ENCODE assay signal across 11 cellular contexts in genomic region chr14:69263364-69263763, GRCh38. TPM values are rescaled to one million over a fixed set of nuclear protein-coding genes. Genes with fewer than 3 reads are reported as not detected.
DNase-seq lines count a peak whose midpoint lies in the region; ATAC-seq and TF ChIP-seq lines count a peak whose summit lies in the region.
"Had no signal": no experiment of that assay in that cellular context is flagged by ENCODE, and none has a peak within 500 bp of the region (broad histone marks: within the 10 kb centered on the region; RNA-seq: fewer than 3 reads in every experiment).

No MANE protein-coding gene starts in this region.

- H3K4me1 Mint-ChIP-seq in stimulated activated naive CD8-positive, alpha-beta T cell treated with anti-CD3 and anti-CD28 coated beads, Interleukin-15, amount 100 ng/mL, for 72 hours = peaks cover 8% of the 10 kb centered on the region

- H3K36me3 ChIP-seq in SJCRH30 = no peaks in the 10 kb centered on the region
- H3K36me3 ChIP-seq in skeletal muscle satellite cell (ENCODE audit: insufficient read depth, low read length) = no peaks in the 10 kb centered on the region
- H3K36me3 ChIP-seq: ovary, stomach had no signal

- no peaks in the 10 kb centered on the region for H3K4me1 ChIP-seq in SJCRH30
- peaks cover 2% of the 10 kb centered on the region for H3K4me1 ChIP-seq in foreskin keratinocyte
- peaks cover 52% of the 10 kb centered on the region for H3K4me1 ChIP-seq in skeletal muscle satellite cell (ENCODE audit: control insufficient read depth, insufficient read depth, low read length)

- H3K4me2 ChIP-seq in skeletal muscle satellite cell (ENCODE audit: low read length) = peak overlapping the region; percentile 78

- H3K27me3 ChIP-seq in SJCRH30 = no peaks in the 10 kb centered on the region
- H3K27me3 ChIP-seq in foreskin keratinocyte = peaks cover 75% of the 10 kb centered on the region
- peaks cover 14% of the 10 kb centered on the region for H3K27me3 ChIP-seq in skeletal muscle satellite cell (ENCODE audit: control insufficient read depth, insufficient read depth, low read length)
- H3K27me3 ChIP-seq: ovary had no signal

- H3K9me3 ChIP-seq in SJCRH30 (replicated peaks) (no peaks in the 10 kb centered on the region), skeletal muscle satellite cell (replicated peaks; ENCODE audit: low read length) (no peaks in the 10 kb centered on the region)
- H3K9me3 ChIP-seq: ovary, stomach had no signal

- H3K27me3 Mint-ChIP-seq in stimulated activated naive CD8-positive, alpha-beta T cell treated with anti-CD3 and anti-CD28 coated beads, Interleukin-15, amount 100 ng/mL, for 72 hours = peaks cover 58% of the 10 kb centered on the region

- DNase-seq in H4 (ENCODE audit: low spot score) (peak; percentile 34), SJCRH30 (peak; percentile 24 to 34), foreskin keratinocyte (peak; percentile 67 to 78)
- no peak for DNase-seq in stimulated activated naive CD8-positive, alpha-beta T cell treated with anti-CD3 and anti-CD28 coated beads, Interleukin-15, amount 100 ng/mL, for 72 hours
- DNase-seq: stomach had no signal

- H3K27ac Mint-ChIP-seq in stimulated activated naive CD8-positive, alpha-beta T cell treated with anti-CD3 and anti-CD28 coated beads, Interleukin-15, amount 100 ng/mL, for 72 hours = no peak overlapping the region

- H3K4me3 ChIP-seq in SJCRH30 (no peak overlapping the region), skeletal muscle satellite cell (ENCODE audit: low read length) (no peak overlapping the region)
- H3K4me3 ChIP-seq: GM12878, ovary, stomach had no signal

- H3K9me3 Mint-ChIP-seq in stimulated activated naive CD8-positive, alpha-beta T cell treated with anti-CD3 and anti-CD28 coated beads, Interleukin-15, amount 100 ng/mL, for 72 hours = no peaks in the 10 kb centered on the region

- H3K4me3 Mint-ChIP-seq in stimulated activated naive CD8-positive, alpha-beta T cell treated with anti-CD3 and anti-CD28 coated beads, Interleukin-15, amount 100 ng/mL, for 72 hours = no peak overlapping the region

- H3K9ac ChIP-seq in skeletal muscle satellite cell (ENCODE audit: low read depth, low read length) = peak overlapping the region; percentile 15

- no peak for TF ChIP-seq CTCF in foreskin keratinocyte (conservative IDR thresholded peaks at IDR 0.05)

- ATAC-seq in foreskin keratinocyte (peak; percentile 37), GM19463 (IDR thresholded peaks at IDR 0.05; ENCODE audit: unreplicated experiment) (no peak), HG02840 (IDR thresholded peaks at IDR 0.05; ENCODE audit: low FRiP score, unreplicated experiment) (no peak), GM18520 (IDR thresholded peaks at IDR 0.05; ENCODE audit: unreplicated experiment) (no peak)
- no peak for ATAC-seq in stimulated activated naive CD8-positive, alpha-beta T cell treated with anti-CD3 and anti-CD28 coated beads, Interleukin-15, amount 100 ng/mL, for 72 hours
- ATAC-seq: GM12878 had no signal

- no peak overlapping the region for H3K27ac ChIP-seq in SJCRH30
- no peak overlapping the region for H3K27ac ChIP-seq in foreskin keratinocyte
- H3K27ac ChIP-seq: ovary had no signal

RNA-seq across cellular contexts. Expression of gene GALNT16, which starts 3.4 kb away (rescaled TPM):
- 0.47 and 0.52 TPM in 2 replicates for total RNA-seq in H4 (2014; rRNA removed; shearing (Covaris generic))
- 6.8 and 8.6 TPM in 2 replicates for total RNA-seq in SJCRH30 (2014; rRNA removed; shearing (Covaris generic))
- total RNA-seq in foreskin keratinocyte = not detected in 2 replicates
- not detected in 2 replicates for polyA plus RNA-seq in foreskin keratinocyte
- total RNA-seq in skeletal muscle satellite cell (2012; rRNA removed) = under 0.01 and 0.87 TPM in 2 replicates

Comparison
In these comparisons a context has a peak if more than half of its experiments do, and no peak if none do; other contexts are left out.
1. DNase-seq: peak in H4 (single experiment), SJCRH30 (2 of 2) and foreskin keratinocyte (2 of 2); none in stimulated activated naive CD8-positive, alpha-beta T cell treated with anti-CD3 and anti-CD28 coated beads, Interleukin-15, amount 100 ng/mL, for 72 hours (0 of 2).